ENCODE assay signal across 24 cellular contexts in the genomic region with DNA sequence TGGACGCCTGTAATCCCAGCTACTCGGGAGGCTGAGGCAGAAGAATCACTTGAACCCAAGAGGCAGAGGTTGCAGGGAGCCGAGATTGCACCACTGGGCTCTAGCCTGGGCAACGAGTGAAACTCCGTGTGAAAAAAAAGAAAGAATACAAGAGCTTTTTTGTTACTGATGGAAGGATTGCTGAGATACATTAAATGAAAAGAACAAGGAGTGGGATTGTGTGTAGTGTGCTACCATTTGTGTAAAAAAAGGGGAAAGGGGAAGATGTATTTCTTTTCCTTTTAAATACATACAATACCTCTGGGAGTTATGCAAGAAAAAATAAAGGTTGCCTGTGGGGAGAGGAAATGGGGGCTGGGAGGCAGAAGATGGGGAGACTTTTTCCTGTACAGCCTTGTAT.
"Had no signal": no experiment of that assay in that cellular context is flagged by ENCODE, and none has a peak within 500 bp of the region (broad histone marks: within the 10 kb centered on the region; RNA-seq: fewer than 3 reads in every experiment).

No MANE protein-coding gene starts in this region.

- H3K27ac ChIP-seq: esophagus squamous epithelium, neural progenitor cell, parathyroid adenoma, suprapubic skin, transverse colon, upper lobe of right lung, uterus had no signal

- H3K9me3 ChIP-seq: esophagus squamous epithelium, mucosa of descending colon, suprapubic skin, transverse colon, upper lobe of right lung, uterus had no signal

- DNase-seq: cortex of kidney; effector memory CD8-positive, alpha-beta T cell; erythroblast; esophagus squamous epithelium; hypothalamus; immature natural killer cell; islet precursor cell; kidney glomerular epithelial cell; mesenchymal stem cell; mucosa of descending colon; naive B cell; small intestine; stimulated activated CD4-positive, alpha-beta T cell treated with anti-CD3 and anti-CD28 coated beads, Interleukin-15, amount 100 ng/mL, for 24 hours; stimulated activated CD4-positive, alpha-beta T cell treated with anti-CD3 and anti-CD28 coated beads, Interleukin-2, amount 100 ng/mL, for 48 hours; stimulated activated naive CD4-positive, alpha-beta T cell; stimulated activated naive CD8-positive, alpha-beta T cell treated with anti-CD3 and anti-CD28 coated beads, Interleukin-15, amount 100 ng/mL, for 72 hours; transverse colon; upper lobe of right lung; uterus had no signal

- H3K4me1 ChIP-seq: upper lobe of right lung, uterus had no signal

- ATAC-seq: effector memory CD8-positive, alpha-beta T cell; mucosa of descending colon; natural killer cell treated with Interleukin-12 subunit alpha and Interleukin-12 subunit beta and Interleukin-15 and Interleukin-18, amount 100 ng/mL, for 72 hours; stimulated activated naive CD8-positive, alpha-beta T cell treated with anti-CD3 and anti-CD28 coated beads, Interleukin-15, amount 100 ng/mL, for 72 hours; upper lobe of right lung had no signal

- H3K36me3 ChIP-seq: esophagus squamous epithelium, neural progenitor cell, suprapubic skin, transverse colon, upper lobe of right lung, uterus had no signal

- H3K27me3 ChIP-seq: esophagus squamous epithelium, neural progenitor cell, suprapubic skin, transverse colon, upper lobe of right lung, uterus had no signal

- H3K4me3 ChIP-seq: esophagus squamous epithelium, lung, mucosa of descending colon, neural progenitor cell, suprapubic skin, transverse colon, upper lobe of right lung, uterus had no signal
